ENCODE assay signal across 9 cellular contexts in genomic region chr3:141998674-141999290, GRCh38.
DNase-seq lines count a peak whose midpoint lies in the region; ATAC-seq and TF ChIP-seq lines count a peak whose summit lies in the region.
"Had no signal": no experiment of that assay in that cellular context is flagged by ENCODE, and none has a peak within 500 bp of the region (broad histone marks: within the 10 kb centered on the region; RNA-seq: fewer than 3 reads in every experiment).

No MANE protein-coding gene starts in this region.

- no peaks in the 10 kb centered on the region for H3K4me1 ChIP-seq in OCI-LY7 (ENCODE audit: insufficient read depth, low read length, poor library complexity, severe bottlenecking)
- peaks cover 0 to 15% (median 0%) of the 10 kb centered on the region in 3 donors for H3K4me1 ChIP-seq in esophagus squamous epithelium

- TF ChIP-seq CTCF in GM12872 (IDR thresholded peaks at IDR 0.05; ENCODE audit: insufficient read depth, low read depth, low read length) (peak; percentile 28; the same call in 1 of the 3 replicates), OCI-LY7 (conservative IDR thresholded peaks at IDR 0.05; ENCODE audit: low read length) (peak; percentile 51), fibroblast of pulmonary artery (IDR thresholded peaks at IDR 0.05; ENCODE audit: low read length, missing control alignments) (peak; percentile 41), esophagus squamous epithelium (IDR thresholded peaks at IDR 0.05) (peak in 2 of 6 experiments; percentile 43 to 65)

- no peak overlapping the region for H3K4me3 Mint-ChIP-seq in activated naive CD8-positive, alpha-beta T cell treated with anti-CD3 and anti-CD28 coated beads, Interleukin-2, amount 50 U/mL, for 24 hours

- WGBS in esophagus squamous epithelium, 2 donors: 43 to 47% methylated on average over 4 of the region's 4 CpGs

- ATAC-seq in activated naive CD8-positive, alpha-beta T cell treated with anti-CD3 and anti-CD28 coated beads, Interleukin-2, amount 50 U/mL, for 24 hours: no peak
- ATAC-seq in GM18861 (IDR thresholded peaks at IDR 0.05; ENCODE audit: unreplicated experiment) (no peak), HG02759 (IDR thresholded peaks at IDR 0.05; ENCODE audit: unreplicated experiment) (no peak)

- H3K36me3 Mint-ChIP-seq in activated naive CD8-positive, alpha-beta T cell treated with anti-CD3 and anti-CD28 coated beads, Interleukin-2, amount 50 U/mL, for 24 hours (ENCODE audit: low read depth): no peaks in the 10 kb centered on the region

- no peak overlapping the region for H3K4me2 ChIP-seq in OCI-LY7 (ENCODE audit: low read length)

- H3K27ac Mint-ChIP-seq in activated naive CD8-positive, alpha-beta T cell treated with anti-CD3 and anti-CD28 coated beads, Interleukin-2, amount 50 U/mL, for 24 hours: no peak overlapping the region

- POLR2A ChIA-PET in OCI-LY7 (lab: Charles Lee): interaction anchor here (0.6 kb wide), 1 partner anchor 174 kb away, joined by 3 read pairs; no protein-coding TSS in a partner anchor

- peaks cover 18% of the 10 kb centered on the region; the same call in 1 of the 2 replicates for H3K79me2 ChIP-seq in OCI-LY7 (ENCODE audit: insufficient read depth, low read depth, low read length)

- no peaks in the 10 kb centered on the region for H3K27me3 ChIP-seq in esophagus squamous epithelium

- CTCF ChIA-PET in OCI-LY7 (lab: Charles Lee; ENCODE audit: unreplicated experiment): no interaction called here

- H3K4me1 Mint-ChIP-seq in activated naive CD8-positive, alpha-beta T cell treated with anti-CD3 and anti-CD28 coated beads, Interleukin-2, amount 50 U/mL, for 24 hours: no peaks in the 10 kb centered on the region

- no peak overlapping the region for H2AFZ ChIP-seq in OCI-LY7 (ENCODE audit: low read length)

- H4K20me1 ChIP-seq in OCI-LY7 (ENCODE audit: insufficient read depth, low read length): 0 out of 2 replicates have a peak, but pooled peaks cover 4% of the 10 kb centered on the region

- H3K9me3 ChIP-seq in OCI-LY7 (ENCODE audit: low read length) (no peaks in the 10 kb centered on the region), esophagus squamous epithelium (no peaks in the 10 kb centered on the region)

- H3K9me2 ChIP-seq in OCI-LY7 (ENCODE audit: insufficient read depth, low read length): no peaks in the 10 kb centered on the region

- TF ChIP-seq POLR2A in esophagus squamous epithelium (IDR thresholded peaks at IDR 0.05): no peak

- no peaks in the 10 kb centered on the region for H3K9me3 Mint-ChIP-seq in activated naive CD8-positive, alpha-beta T cell treated with anti-CD3 and anti-CD28 coated beads, Interleukin-2, amount 50 U/mL, for 24 hours

- H3K36me3 ChIP-seq in OCI-LY7 (ENCODE audit: insufficient read depth, low read length): peaks cover 79% of the 10 kb centered on the region
- no peaks in the 10 kb centered on the region for H3K36me3 ChIP-seq in esophagus squamous epithelium

- no peak overlapping the region for H3K27ac ChIP-seq in OCI-LY7 (ENCODE audit: low read depth, low read length, poor library complexity, severe bottlenecking)
- H3K27ac ChIP-seq in esophagus squamous epithelium: no peak overlapping the region

- DNase-seq in A172 (ENCODE audit: low spot score) (peak; percentile 26), OCI-LY7 (ENCODE audit: low spot score) (no peak), fibroblast of pulmonary artery (ENCODE audit: low read depth) (peak; percentile 44), esophagus squamous epithelium (lab: John Stamatoyannopoulos, UW) (no peak)
- no peak for DNase-seq in activated naive CD8-positive, alpha-beta T cell treated with anti-CD3 and anti-CD28 coated beads, Interleukin-2, amount 50 U/mL, for 24 hours
- DNase-seq: GF-D8 had no signal

- H3K4me3 ChIP-seq in OCI-LY7 (ENCODE audit: low read depth, low read length, poor library complexity, severe bottlenecking) (no peak overlapping the region), fibroblast of pulmonary artery (replicated peaks; ENCODE audit: low read depth, low read length) (no peak overlapping the region), esophagus squamous epithelium (no peak overlapping the region)

- intact Hi-C loops in OCI-LY7 (cut with micrococcal nuclease; ENCODE audit: unreplicated experiment): no loop called here
- intact Hi-C loops in esophagus squamous epithelium (cut with DNase I): no loop called here

- H3K27me3 Mint-ChIP-seq in activated naive CD8-positive, alpha-beta T cell treated with anti-CD3 and anti-CD28 coated beads, Interleukin-2, amount 50 U/mL, for 24 hours: no peaks in the 10 kb centered on the region

- no TSS peak for BruUV-seq in OCI-LY7 (replicated peaks; lab: Mats Ljungman, UMichigan)

Comparison
In these comparisons a context has a peak if more than half of its experiments do, and no peak if none do; other contexts are left out.
1. DNase-seq: peak in A172 (single experiment) and fibroblast of pulmonary artery (single experiment); none in OCI-LY7 (single experiment), activated naive CD8-positive, alpha-beta T cell treated with anti-CD3 and anti-CD28 coated beads, Interleukin-2, amount 50 U/mL, for 24 hours (single experiment) and esophagus squamous epithelium (single experiment).